20 cellular contexts compared by ENCODE assay signal in genomic region chr5:82859439-82860140, GRCh38.
DNase-seq lines count a peak whose midpoint lies in the region; ATAC-seq and TF ChIP-seq lines count a peak whose summit lies in the region.
"Had no signal": no experiment of that assay in that cellular context is flagged by ENCODE, and none has a peak within 500 bp of the region (broad histone marks: within the 10 kb centered on the region; RNA-seq: fewer than 3 reads in every experiment).

No MANE protein-coding gene starts in this region.

- H3K79me2 ChIP-seq in smooth muscle cell (ENCODE audit: low read depth) = no peaks in the 10 kb centered on the region

- WGBS in smooth muscle cell (ENCODE audit: low lambda C conversion rate) = 40% methylated on average over 8 of the region's 8 CpGs

- peak overlapping the region; percentile 10 for H3K27ac ChIP-seq in smooth muscle cell (ENCODE audit: low read depth)
- H3K27ac ChIP-seq: BLaER1 treated with 17β-estradiol and CSF1 and Interleukin-3, amounts not matched to agents 10 nM and 100 nM had no signal

- peaks cover 52% of the 10 kb centered on the region for H3K4me1 ChIP-seq in smooth muscle cell (ENCODE audit: low read depth)
- H3K4me1 ChIP-seq: BLaER1 treated with 17β-estradiol and CSF1 and Interleukin-3, amounts not matched to agents 10 nM and 100 nM had no signal

- no peak for TF ChIP-seq CTCF in smooth muscle cell (IDR thresholded peaks at IDR 0.05; ENCODE audit: borderline replicate concordance, insufficient read depth, poor library complexity, severe bottlenecking)

- no peak overlapping the region for H2AFZ ChIP-seq in smooth muscle cell (ENCODE audit: low read depth)

- no peaks in the 10 kb centered on the region for H3K36me3 ChIP-seq in smooth muscle cell (ENCODE audit: low read depth)
- H3K36me3 ChIP-seq: BLaER1 treated with 17β-estradiol and CSF1 and Interleukin-3, amounts not matched to agents 10 nM and 100 nM had no signal

- no peak overlapping the region for H3K4me3 ChIP-seq in smooth muscle cell
- H3K4me3 ChIP-seq: BLaER1 treated with 17β-estradiol and CSF1 and Interleukin-3, amounts not matched to agents 10 nM and 100 nM; GM12878; K562 had no signal

- no peaks in the 10 kb centered on the region for H4K20me1 ChIP-seq in smooth muscle cell (ENCODE audit: low read depth)
- H4K20me1 ChIP-seq: BLaER1 treated with 17β-estradiol and CSF1 and Interleukin-3, amounts not matched to agents 10 nM and 100 nM had no signal

- no peak overlapping the region for H3K9ac ChIP-seq in smooth muscle cell (ENCODE audit: low read depth)
- H3K9ac ChIP-seq: BLaER1 treated with 17β-estradiol and CSF1 and Interleukin-3, amounts not matched to agents 10 nM and 100 nM had no signal

- no peak for DNase-seq in Right ventricle myocardium superior
- DNase-seq in cardiac septum (ENCODE audit: low spot score) = no peak
- DNase-seq in left cardiac atrium = no peak
- peak; percentile 33 for DNase-seq in midbrain (lab: John Stamatoyannopoulos, UW)
- no peak for DNase-seq in smooth muscle cell (lab: John Stamatoyannopoulos, UW; ENCODE audit: unreplicated experiment)
- no peak for DNase-seq in activated CD8-positive, alpha-beta memory T cell treated with anti-CD3 and anti-CD28 coated beads, Interleukin-2, amount 50 U/mL, for 4 hours
- DNase-seq: CD8-positive, alpha-beta memory T cell; DMS79 treated with DMSO at 0.1 percent for 48 hours; GOT3; MV-4-11; NCI-H1417 treated with DMSO at 0.1 percent for 48 hours; NCI-H1930; NCI-H2171 treated with DMSO at 0.1 percent for 48 hours; NCI-H446 treated with DMSO at 0.1 percent for 48 hours; NK-92 treated with Interleukin-12 subunit alpha and Interleukin-12 subunit beta, amount 100 ng/mL, for 24 hours had no signal

- ATAC-seq in Right ventricle myocardium superior (ENCODE audit: poor library complexity) (peak; percentile 62), left cardiac atrium (peak; percentile 50 to 63), HG03108 (IDR thresholded peaks at IDR 0.05; ENCODE audit: unreplicated experiment) (no peak), HG03469 (IDR thresholded peaks at IDR 0.05; ENCODE audit: unreplicated experiment) (no peak)
- ATAC-seq: GM12878, K562 had no signal

- no peaks in the 10 kb centered on the region for H3K9me3 ChIP-seq in smooth muscle cell (replicated peaks; ENCODE audit: low read depth)
- H3K9me3 ChIP-seq: BLaER1 treated with 17β-estradiol and CSF1 and Interleukin-3, amounts not matched to agents 10 nM and 100 nM had no signal

- H3K4me2 ChIP-seq in smooth muscle cell = no peak overlapping the region
- H3K4me2 ChIP-seq: BLaER1 treated with 17β-estradiol and CSF1 and Interleukin-3, amounts not matched to agents 10 nM and 100 nM had no signal

- H3F3A ChIP-seq in smooth muscle cell (ENCODE audit: low read depth) = no peaks in the 10 kb centered on the region

- intact Hi-C loops in Right ventricle myocardium superior (cut with DNase I) (no loop called here), cardiac septum (cut with DNase I) (no loop called here), left cardiac atrium (cut with DNase I) (no loop called here)

- H3K27me3 ChIP-seq in smooth muscle cell (ENCODE audit: low read depth) = no peaks in the 10 kb centered on the region
- H3K27me3 ChIP-seq: BLaER1 treated with 17β-estradiol and CSF1 and Interleukin-3, amounts not matched to agents 10 nM and 100 nM had no signal

Comparison
In these comparisons a context has a peak if more than half of its experiments do, and no peak if none do; other contexts are left out.
1. ATAC-seq: peak in Right ventricle myocardium superior (single experiment) and left cardiac atrium (2 of 2); none in HG03108 (single experiment) and HG03469 (single experiment).